Comparison of ENCODE assay signal across 9 cellular contexts in the genomic region with DNA sequence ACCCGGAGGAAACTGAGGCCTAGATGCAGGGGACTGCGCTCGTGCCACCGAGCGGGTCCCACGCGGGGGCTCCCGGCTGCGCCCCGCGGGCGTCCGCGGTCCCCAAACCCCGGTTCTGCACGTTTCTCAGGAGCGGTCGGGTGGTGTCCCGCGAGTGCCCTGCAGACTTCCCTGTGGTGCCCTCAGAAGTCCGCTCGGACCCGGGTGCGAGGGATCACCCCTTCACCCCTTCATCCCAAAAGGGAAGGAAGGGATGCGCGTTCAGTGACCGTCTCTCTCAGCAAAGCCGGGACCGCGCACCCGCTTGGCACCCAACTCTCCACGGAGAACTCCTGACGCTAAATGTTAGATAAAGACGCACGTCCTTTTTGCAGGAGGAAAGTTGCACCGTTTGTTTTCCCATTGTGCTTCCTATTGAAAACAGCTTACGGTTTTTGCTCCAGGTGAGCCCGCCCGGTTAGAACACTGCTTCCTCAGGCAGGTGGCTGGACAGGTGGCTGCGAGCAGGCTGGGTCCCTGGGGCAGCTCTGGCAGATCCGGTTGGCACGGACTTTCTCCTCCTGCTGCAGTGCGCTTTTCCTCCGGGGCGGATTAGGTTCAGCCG. TPM values are rescaled to one million over a fixed set of nuclear protein-coding genes. Genes with fewer than 3 reads are reported as not detected.
DNase-seq lines count a peak whose midpoint lies in the region; ATAC-seq, FAIRE-seq and TF ChIP-seq lines count a peak whose summit lies in the region.
"Had no signal": no experiment of that assay in that cellular context is flagged by ENCODE, and none has a peak within 500 bp of the region (broad histone marks: within the 10 kb centered on the region; RNA-seq: fewer than 3 reads in every experiment).

No MANE protein-coding gene starts in this region.

- no peak for DNase-seq in A549 (ENCODE audit: low read depth in 1 of 2, low spot score in 1 of 2)
- peak; percentile 43 for DNase-seq in LNCaP clone FGC (ENCODE audit: low read depth)
- no peak for DNase-seq in iPS DF 6.9 (ENCODE audit: low read depth, low spot score)
- no peak for DNase-seq in activated gamma-delta T cell (lab: John Stamatoyannopoulos, UW)
- DNase-seq in NOMO-1 treated with dmso at 0.1 percent for 144 hours (lab: John Stamatoyannopoulos, UW; ENCODE audit: unreplicated experiment): no peak

- H3K9me3 Mint-ChIP-seq in activated naive CD8-positive, alpha-beta T cell (ENCODE audit: low read depth): no peaks in the 10 kb centered on the region

- no peak for FAIRE-seq in A549 (lab: Jason Lieb, UNC)
- FAIRE-seq: islet of Langerhans had no signal

- H3K4me2 ChIP-seq in A549 (peak overlapping the region; percentile 94), skeletal muscle satellite cell (ENCODE audit: low read length) (peak overlapping the region; percentile 95)

- peak overlapping the region; percentile 96 for H3K4me3 Mint-ChIP-seq in activated naive CD8-positive, alpha-beta T cell

- no peak for TF ChIP-seq EP300 in A549 (IDR thresholded peaks at IDR 0.05)

- TF ChIP-seq RAD21 in A549 (conservative IDR thresholded peaks at IDR 0.05 in 1 of 2, IDR thresholded peaks at IDR 0.05 in 1 of 2): no peak; a peak in 1 of 5 replicates

- POLR2A ChIA-PET in A549 (lab: Yijun Ruan, JAX): no interaction called here

- 4% methylated on average over 32 of the region's 46 CpGs for WGBS in A549 (ENCODE audit: missing lambda C conversion rate)
- no CpG with 5 or more reads among the region's 46 CpGs for whole genome bisulfite sequencing in iPS DF 6.9 (ENCODE audit: insufficient coverage, insufficient read length)

- TF ChIP-seq CTCF in A549 (IDR thresholded peaks at IDR 0.05) (no peak), LNCaP clone FGC (IDR thresholded peaks at IDR 0.05; ENCODE audit: control insufficient read depth, extremely low read depth, insufficient read depth) (no peak)

- no peak for TF ChIP-seq POLR2A in A549 (IDR thresholded peaks at IDR 0.05; ENCODE audit: low read length)

- H3K4me3 ChIP-seq in A549 (peak overlapping the region; percentile 74), GM08714 (ENCODE audit: low read length) (peak overlapping the region; percentile 89), LNCaP clone FGC (ENCODE audit: low read depth, low read length) (peak overlapping the region; percentile 75), iPS DF 6.9 (ENCODE audit: low read length) (peak overlapping the region; percentile 97), skeletal muscle satellite cell (ENCODE audit: low read length) (peak overlapping the region; percentile 78)

- H3K36me3 ChIP-seq in iPS DF 6.9 (ENCODE audit: control insufficient read depth, insufficient read depth, low read length): no peaks in the 10 kb centered on the region
- no peaks in the 10 kb centered on the region for H3K36me3 ChIP-seq in skeletal muscle satellite cell (ENCODE audit: insufficient read depth, low read length)

- peak overlapping the region; percentile 91 for H3K27ac Mint-ChIP-seq in activated naive CD8-positive, alpha-beta T cell

- peak overlapping the region; percentile 61 for H3K9ac ChIP-seq in skeletal muscle satellite cell (ENCODE audit: low read depth, low read length)

- CTCF ChIA-PET in A549 (lab: Yijun Ruan, JAX): interaction anchor here (0.6 to 1.9 kb wide), 7 partner anchors 17 to 139 kb away, joined by 3 to 7 read pairs (median 4); no protein-coding TSS in a partner anchor

- H3K4me1 ChIP-seq in A549: peaks cover 76% of the 10 kb centered on the region
- H3K4me1 ChIP-seq in iPS DF 6.9 (ENCODE audit: control insufficient read depth, insufficient read depth, low read length): peaks cover 3% of the 10 kb centered on the region; the same call in 1 of the 2 replicates
- peaks cover 24% of the 10 kb centered on the region for H3K4me1 ChIP-seq in skeletal muscle satellite cell (ENCODE audit: control insufficient read depth, insufficient read depth, low read length)

- H3K9me3 ChIP-seq in A549 (no peaks in the 10 kb centered on the region), iPS DF 6.9 (ENCODE audit: control insufficient read depth, insufficient read depth, low read length) (no peaks in the 10 kb centered on the region), skeletal muscle satellite cell (replicated peaks; ENCODE audit: low read length) (no peaks in the 10 kb centered on the region)

- no peaks in the 10 kb centered on the region for H3K27me3 Mint-ChIP-seq in activated naive CD8-positive, alpha-beta T cell

- H3K27ac ChIP-seq in A549 (peak overlapping the region; percentile 91 to 97), iPS DF 6.9 (ENCODE audit: low read length) (no peak overlapping the region)

- H3K36me3 Mint-ChIP-seq in activated naive CD8-positive, alpha-beta T cell: peaks cover 18% of the 10 kb centered on the region

- peaks cover 3% of the 10 kb centered on the region for H3K27me3 ChIP-seq in iPS DF 6.9 (ENCODE audit: control insufficient read depth, insufficient read depth, low read length)
- no peaks in the 10 kb centered on the region for H3K27me3 ChIP-seq in skeletal muscle satellite cell (ENCODE audit: control insufficient read depth, insufficient read depth, low read length)

- no peak for ATAC-seq in A549

- peaks cover 77% of the 10 kb centered on the region for H3K4me1 Mint-ChIP-seq in activated naive CD8-positive, alpha-beta T cell (ENCODE audit: low read depth)

TF ChIP-seq in A549, 52 proteins besides CTCF, POLR2A, EP300 and RAD21:
- TF ChIP-seq MAFK (IDR thresholded peaks at IDR 0.05; ENCODE audit: partially characterized antibody) (no peak), ZNF302 (CRISPR knock-in tag; IDR thresholded peaks at IDR 0.05) (no peak), BHLHE40 (IDR thresholded peaks at IDR 0.05; ENCODE audit: low read depth, low read length) (no peak), MAZ (IDR thresholded peaks at IDR 0.05; ENCODE audit: borderline replicate concordance, low read depth, low read length) (no peak), CBX8 (IDR thresholded peaks at IDR 0.05) (no peak)

RNA-seq across cellular contexts. Expression of gene DGKD, which starts 0.8 kb away (rescaled TPM):
- polyA plus RNA-seq in A549 (2011; rRNA removed) (68.8 and 79.0 TPM in 2 replicates), A549 (2017; fragmentation: RNase III; extraction: RNeasy Plus Mini Kit Qiagen cat#74134 plus additional on column Dnase treatment) (98.1 to 99.6 TPM (median 99.1 TPM) in 3 replicates)
- polyA plus RNA-seq in A549 (2012; cell fraction: cytosol; rRNA removed): 74.5 and 83.0 TPM in 2 replicates
- 371 and 389 TPM in 2 replicates for polyA plus RNA-seq in A549 (2012; cell fraction: nucleus; rRNA removed)
- polyA minus RNA-seq in A549 (2011; rRNA and poly(A)+ RNA removed): 118 and 170 TPM in 2 replicates
- total RNA-seq in skeletal muscle satellite cell (2012; rRNA removed): 5.8 and 8.1 TPM in 2 replicates

RNA-seq across cellular contexts. Expression of gene SAG, which starts 47.5 kb away (rescaled TPM):
- not detected in 2 replicates for polyA plus RNA-seq in A549 (2011; rRNA removed)
- polyA plus RNA-seq in A549 (2012; cell fraction: cytosol; rRNA removed): not detected in 2 replicates
- not detected in 2 replicates for polyA plus RNA-seq in A549 (2012; cell fraction: nucleus; rRNA removed)
- not detected in 3 replicates for polyA plus RNA-seq in A549 (2017; fragmentation: RNase III; extraction: RNeasy Plus Mini Kit Qiagen cat#74134 plus additional on column Dnase treatment)
- polyA minus RNA-seq in A549 (2011; rRNA and poly(A)+ RNA removed): 0.95 TPM in 1 of 2 replicates, not detected in the other
- total RNA-seq in skeletal muscle satellite cell (2012; rRNA removed): not detected in 2 replicates
